Comparison of ENCODE assay signal across 8 cellular contexts in genomic region chr7:156892086-156892800, GRCh38. TPM values are rescaled to one million over a fixed set of nuclear protein-coding genes. Genes with fewer than 3 reads are reported as not detected.
DNase-seq lines count a peak whose midpoint lies in the region; TF ChIP-seq lines count a peak whose summit lies in the region.

No MANE protein-coding gene starts in this region.

- DNase-seq in GM12865 (ENCODE audit: low read depth) = peak; percentile 77
- no peak for DNase-seq in HFF-Myc (ENCODE audit: extremely low read depth, low read depth)
- DNase-seq in NCI-H146 treated with DMSO at 0.1 percent for 48 hours (lab: John Stamatoyannopoulos, UW; ENCODE audit: unreplicated experiment) = peak; percentile 38
- DNase-seq in activated CD4-positive, alpha-beta T cell treated with anti-CD3 and anti-CD28 coated beads, Interleukin-2, amount 50 U/mL, for 24 hours (ENCODE audit: low read depth in 1 of 2, low spot score in 1 of 2) = peak; percentile 32 to 41
- peak; percentile 56 for DNase-seq in effector CD4-positive, alpha-beta T cell
- peak; percentile 27 to 50 for DNase-seq in stimulated activated CD8-positive, alpha-beta memory T cell treated with anti-CD3 and anti-CD28 coated beads, Interleukin-2, amount 100 ng/mL, for 1 hour (ENCODE audit: low read depth in 2 of 2)
- DNase-seq in foreskin melanocyte = no peak

- 0 to 2% methylated on average over 20 to 30 of the region's 57 CpGs for WGBS in mesodermal cell (ENCODE audit: insufficient coverage in 2 of 2), 2 experiments

- H3K4me1 ChIP-seq in mesodermal cell (ENCODE audit: control insufficient read depth, insufficient read depth, low read length, poor library complexity, severe bottlenecking) = peaks cover 2% of the 10 kb centered on the region

- H3K4me3 ChIP-seq in GM12865 (ENCODE audit: low read depth, low read length) (peak overlapping the region; percentile 97), HFF-Myc (replicated peaks; ENCODE audit: low read depth, low read length) (peak overlapping the region; percentile 68), mesodermal cell (ENCODE audit: extremely low read depth, insufficient read depth, low read length, poor library complexity, severe bottlenecking) (peak overlapping the region; percentile 77)

- no peak for TF ChIP-seq CTCF in GM12865 (IDR thresholded peaks at IDR 0.05; ENCODE audit: insufficient read depth, low read depth, low read length, missing control alignments)
- no peak for TF ChIP-seq CTCF in HFF-Myc (IDR thresholded peaks at IDR 0.05; ENCODE audit: low read depth, low read length, missing control alignments)

- H3K36me3 ChIP-seq in mesodermal cell (ENCODE audit: control insufficient read depth, insufficient read depth, low read length) = peaks cover 4% of the 10 kb centered on the region

- H3K9me3 ChIP-seq in mesodermal cell (ENCODE audit: control insufficient read depth, low read length) = no peaks in the 10 kb centered on the region

- no peak overlapping the region for H3K27ac ChIP-seq in mesodermal cell (ENCODE audit: low read depth, low read length, severe bottlenecking)

RNA-seq across cellular contexts. Expression of gene LMBR1, which starts 0.7 kb away (rescaled TPM):
- polyA plus RNA-seq in mesodermal cell (2013, experiment 1 of 2) = 35.8 TPM
- 33.6 TPM for polyA plus RNA-seq in mesodermal cell (2013, experiment 2 of 2)

RNA-seq across cellular contexts. Expression of gene NOM1, which starts 57.3 kb away (rescaled TPM):
- 16.7 TPM for polyA plus RNA-seq in mesodermal cell (2013, experiment 1 of 2)
- 10.8 TPM for polyA plus RNA-seq in mesodermal cell (2013, experiment 2 of 2)

Comparison
In these comparisons a context has a peak if more than half of its experiments do, and no peak if none do; other contexts are left out.
1. DNase-seq: peak in GM12865 (single experiment), NCI-H146 treated with DMSO at 0.1 percent for 48 hours (single experiment), activated CD4-positive, alpha-beta T cell treated with anti-CD3 and anti-CD28 coated beads, Interleukin-2, amount 50 U/mL, for 24 hours (2 of 2), effector CD4-positive, alpha-beta T cell (single experiment) and stimulated activated CD8-positive, alpha-beta memory T cell treated with anti-CD3 and anti-CD28 coated beads, Interleukin-2, amount 100 ng/mL, for 1 hour (2 of 2); none in HFF-Myc (single experiment) and foreskin melanocyte (single experiment).
2. Peak in every context shown above with its lines, with median percentiles within 50 percentile points of each other: H3K4me3 ChIP-seq.